ENCODE assay signal across 25 cellular contexts in genomic region chr19:55306712-55307111, GRCh38. TPM values are rescaled to one million over a fixed set of nuclear protein-coding genes. Genes with fewer than 3 reads are reported as not detected.
"Had no signal": no experiment of that assay in that cellular context is flagged by ENCODE, and none has a peak within 500 bp of the region (broad histone marks: within the 10 kb centered on the region; RNA-seq: fewer than 3 reads in every experiment).

No MANE protein-coding gene starts in this region.

- DNase-seq: activated CD4-positive, alpha-beta memory T cell treated with anti-CD3 and anti-CD28 coated beads for 36 hours; activated CD4-positive, alpha-beta T cell treated with anti-CD3 and anti-CD28 coated beads for 4 hours; activated gamma-delta T cell treated with Interleukin-2 at 50 U/mL for 16 hours; activated T-cell treated with anti-CD3 and anti-CD28 coated beads for 4 hours; heart left ventricle; kidney; natural killer cell; stimulated activated CD4-positive, alpha-beta T cell treated with anti-CD3 and anti-CD28 coated beads, Interleukin-4, amount 100 ng/mL, for 1 hour; stimulated activated naive CD8-positive, alpha-beta T cell treated with anti-CD3 and anti-CD28 coated beads, Interleukin-15, amount 100 ng/mL, for 72 hours; trophoblast cell had no signal

- H3K79me2 ChIP-seq: parathyroid adenoma had no signal

- H3K27ac ChIP-seq: breast epithelium, coronary artery, esophagus muscularis mucosa, gastroesophageal sphincter, heart left ventricle, neutrophil, parathyroid adenoma, vagina had no signal

- H2AFZ ChIP-seq: parathyroid adenoma had no signal

- H3K36me3 ChIP-seq: breast epithelium, neutrophil, vagina had no signal

- H3K4me3 ChIP-seq: breast epithelium, coronary artery, esophagus muscularis mucosa, gastroesophageal sphincter, heart left ventricle, lung, smooth muscle cell, vagina had no signal

- H3K4me2 ChIP-seq: smooth muscle cell had no signal

- H3K4me1 ChIP-seq: breast epithelium, parathyroid adenoma had no signal

- H3K27me3 ChIP-seq: adrenal gland, breast epithelium, esophagus muscularis mucosa, gastroesophageal sphincter, heart left ventricle, neutrophil, vagina had no signal

- H3K9me3 ChIP-seq: adrenal gland, breast epithelium, esophagus muscularis mucosa, gastroesophageal sphincter, heart left ventricle, neutrophil, vagina had no signal

RNA-seq across cellular contexts. Expression of gene TMEM150B, which starts 18.4 kb away (rescaled TPM):
- total RNA-seq: activated CD4-positive, alpha-beta memory T cell treated with anti-CD3 and anti-CD28 coated beads for 36 hours; activated naive CD4-positive, alpha-beta T cell treated with anti-CD3 and anti-CD28 coated beads, Interleukin-2, amount 50 U/mL, for 72 hours; activated T-helper 1 cell treated with anti-CD3 and anti-CD28 coated beads, Interleukin-12 subunit alpha, Interleukin-12 subunit beta, Interleukin-2, Interleukin-4 antibody, amounts not matched to agents 30 ng/mL and 10 ng/mL and 1 ng/mL, durations not matched to agents 14 hours and 24 hours and 36 hours; astrocyte; smooth muscle cell; temporal lobe; vagina had no signal

RNA-seq across cellular contexts. Expression of gene COX6B2, which starts 47.8 kb away (rescaled TPM):
- total RNA-seq: gastroesophageal sphincter, left lobe of liver had no signal
